1 cellular context compared by ENCODE assay signal in genomic region chrX:64792598-64793337, GRCh38.
TF ChIP-seq lines count a peak whose summit lies in the region.

No MANE protein-coding gene starts in this region.

TF ChIP-seq in SK-N-SH treated with all-trans-retinoic acid at 6 μM for 48 hours, 23 proteins besides CTCF, POLR2A, EP300 and RAD21 (continued from another document):
- no peak for TF ChIP-seq CSRNP3 (CRISPR knock-in tag; IDR thresholded peaks at IDR 0.05)
- TF ChIP-seq ZNF8 (CRISPR knock-in tag; IDR thresholded peaks at IDR 0.05) = no peak
